In the genomic region with DNA sequence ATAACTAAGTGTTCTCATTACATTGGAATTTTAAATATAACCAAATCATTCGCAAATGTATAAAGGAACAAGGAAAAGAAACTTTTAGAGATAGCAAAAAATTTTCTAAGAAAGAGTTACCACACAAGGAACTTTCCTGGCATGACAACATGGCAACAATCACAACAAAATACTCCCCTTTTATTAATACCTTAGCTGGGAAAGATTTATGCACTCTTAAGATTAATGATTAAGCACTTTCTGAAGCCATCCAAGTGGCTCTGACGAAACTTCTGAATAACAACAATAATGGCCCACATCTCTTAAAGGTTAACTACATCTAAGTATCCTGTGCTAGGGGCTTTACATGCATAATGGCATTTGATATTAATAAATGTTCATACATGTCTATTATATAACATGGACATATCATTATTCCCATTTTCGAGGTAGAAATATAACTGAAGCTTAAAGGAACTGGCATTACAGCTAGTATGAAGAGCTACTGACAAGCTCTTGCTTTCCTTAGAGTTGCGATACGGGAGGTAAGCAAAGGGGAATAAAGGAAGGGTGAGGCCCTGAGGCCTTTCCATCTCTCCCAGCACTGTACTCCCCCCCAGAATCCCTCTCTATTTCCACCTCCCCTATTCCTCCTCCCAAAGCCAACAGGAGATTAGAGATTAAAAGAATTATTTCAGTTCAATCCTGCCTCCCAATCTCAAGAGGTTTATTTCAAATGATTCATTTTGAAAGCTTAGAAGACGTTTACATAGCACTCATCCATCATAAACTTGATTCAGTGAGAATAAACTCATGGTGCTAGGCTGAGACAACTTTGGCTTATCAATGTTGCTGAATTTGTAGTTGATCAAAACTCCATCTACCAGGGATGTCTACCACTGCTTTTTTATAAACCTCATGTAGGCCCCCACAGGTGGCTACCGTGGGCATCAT, we compare ENCODE assay signal across 21 cellular contexts. TPM values are rescaled to one million over a fixed set of nuclear protein-coding genes. Genes with fewer than 3 reads are reported as not detected.
DNase-seq lines count a peak whose midpoint lies in the region; ATAC-seq and TF ChIP-seq lines count a peak whose summit lies in the region.
"Had no signal": no experiment of that assay in that cellular context is flagged by ENCODE, and none has a peak within 500 bp of the region (broad histone marks: within the 10 kb centered on the region; RNA-seq: fewer than 3 reads in every experiment).

No MANE protein-coding gene starts in this region.

- H3K4me1 ChIP-seq in H9 (ENCODE audit: insufficient read depth, low read length) (peaks cover 2% of the 10 kb centered on the region; the same call in 1 of the 2 replicates), mammary epithelial cell (ENCODE audit: insufficient read depth, low read length) (no peaks in the 10 kb centered on the region)
- H3K4me1 ChIP-seq: SJCRH30 had no signal

- H3K79me2 ChIP-seq in H9 (ENCODE audit: insufficient read depth, low read length) (peaks cover 33% of the 10 kb centered on the region), mammary epithelial cell (ENCODE audit: insufficient read depth, low read length) (peaks cover 90% of the 10 kb centered on the region)

- BruUV-seq in mammary epithelial cell (replicated peaks; lab: Mats Ljungman, UMichigan), result no TSS peak

- no peak overlapping the region for H2BK15ac ChIP-seq in H9 (ENCODE audit: low read depth, low read length)

- no peak overlapping the region for H4K5ac ChIP-seq in H9 (ENCODE audit: insufficient read length, low read depth, low read length)

- H3K18ac ChIP-seq in H9 (ENCODE audit: insufficient read length, low read depth, low read length), result no peak overlapping the region

- H3K56ac ChIP-seq in H9 (ENCODE audit: insufficient read length, low read depth, low read length), result no peak overlapping the region

- no peaks in the 10 kb centered on the region for H3K23me2 ChIP-seq in H9 (ENCODE audit: insufficient read length, low read depth, low read length, poor library complexity, severe bottlenecking)

- H3K4ac ChIP-seq in H9 (ENCODE audit: low read depth, low read length), result no peak overlapping the region

- H2BK20ac ChIP-seq in H9 (ENCODE audit: low read depth, low read length, poor library complexity, severe bottlenecking), result no peak overlapping the region

- WGBS in H9 (ENCODE audit: extremely low coverage, insufficient read length, low lambda C conversion rate), result no CpG with 5 or more reads among the region's 7 CpGs
- 98% methylated on average over 7 of the region's 7 CpGs for WGBS in mammary epithelial cell (ENCODE audit: low coverage, missing lambda C conversion rate)

- no peak overlapping the region for H2AK5ac ChIP-seq in H9 (ENCODE audit: insufficient read length, low read length)

- ATAC-seq in GM21528 (IDR thresholded peaks at IDR 0.05; ENCODE audit: low FRiP score, unreplicated experiment) (no peak), GM19395 (IDR thresholded peaks at IDR 0.05; ENCODE audit: unreplicated experiment) (no peak)

- dilution Hi-C loops in mammary epithelial cell (cut with HindIII; ENCODE audit: low sequenced_read_pairs), result no loop called here

- H4K20me1 ChIP-seq in H9 (ENCODE audit: control insufficient read depth, insufficient read depth, insufficient read length), result no peaks in the 10 kb centered on the region
- H4K20me1 ChIP-seq in mammary epithelial cell (ENCODE audit: insufficient read depth, low read length), result no peaks in the 10 kb centered on the region

- no peak overlapping the region for H3K14ac ChIP-seq in H9 (ENCODE audit: insufficient read depth, low read length)

- H4K8ac ChIP-seq in H9 (replicated peaks; ENCODE audit: insufficient read length, low read depth, low read length), result no peak overlapping the region

- no peak overlapping the region for H3K4me3 Mint-ChIP-seq in H9
- peak overlapping the region in 1 of 5 experiments; percentile 16 for H3K4me3 Mint-ChIP-seq in brain
- H3K4me3 Mint-ChIP-seq: activated naive CD8-positive, alpha-beta T cell treated with anti-CD3 and anti-CD28 coated beads, Interleukin-2, amount 10 ng/mL, durations not matched to agents 7 days and 5 days; B cell had no signal

- no peaks in the 10 kb centered on the region for H3K27me3 Mint-ChIP-seq in H9 (ENCODE audit: low read depth)
- no peaks in the 10 kb centered on the region for H3K27me3 Mint-ChIP-seq in brain
- H3K27me3 Mint-ChIP-seq: activated naive CD8-positive, alpha-beta T cell treated with anti-CD3 and anti-CD28 coated beads, Interleukin-2, amount 10 ng/mL, durations not matched to agents 7 days and 5 days; B cell had no signal

- H3K79me1 ChIP-seq in H9 (ENCODE audit: insufficient read depth, low read depth, low read length, poor library complexity, severe bottlenecking), result no peaks in the 10 kb centered on the region

- H3K27ac ChIP-seq in H9 (ENCODE audit: insufficient read length, low read depth, low read length) (no peak overlapping the region), mammary epithelial cell (ENCODE audit: insufficient read depth, low read depth, low read length) (no peak overlapping the region)
- H3K27ac ChIP-seq: cardiac muscle cell, prostate gland, SJCRH30 had no signal

- H2BK120ac ChIP-seq in H9 (ENCODE audit: low read depth, low read length, poor library complexity, severe bottlenecking), result no peak overlapping the region

- CTCF ChIA-PET in mammary epithelial cell (lab: Charles Lee; ENCODE audit: low non-redundant PET), result no interaction called here

- DNase-seq in H9 (no peak), kidney glomerular epithelial cell (lab: John Stamatoyannopoulos, UW) (peak; percentile 90), renal cortical epithelial cell (ENCODE audit: low read depth) (peak; percentile 97), NCI-H345 treated with DMSO at 0.1 percent for 48 hours (lab: John Stamatoyannopoulos, UW; ENCODE audit: unreplicated experiment) (no peak), mammary epithelial cell (no peak)
- DNase-seq: activated CD4-positive, alpha-beta T cell treated with anti-CD3 and anti-CD28 coated beads, Interleukin-2, amount 50 U/mL, for 1 hour; activated naive CD8-positive, alpha-beta T cell treated with anti-CD3 and anti-CD28 coated beads, Interleukin-2, amount 10 ng/mL, durations not matched to agents 7 days and 5 days; activated T-cell treated with anti-CD3 and anti-CD28 coated beads, Interleukin-2, amount 50 U/mL, for 1 hour; effector memory CD4-positive, alpha-beta T cell; NCI-H1417 treated with DMSO at 0.1 percent for 48 hours; NCI-H446 treated with DMSO at 0.1 percent for 48 hours; SJCRH30; stimulated activated CD4-positive, alpha-beta T cell treated with anti-CD3 and anti-CD28 coated beads, Interleukin-12 subunit alpha, Interleukin-12 subunit beta, amount 100 ng/mL, for 4 hours; stimulated activated naive CD4-positive, alpha-beta T cell treated with Interleukin-2 at 50 U/mL for 16 hours; T-helper 9 cell had no signal

- H3K36me3 ChIP-seq in mammary epithelial cell (ENCODE audit: insufficient read depth, low read length), result no peaks in the 10 kb centered on the region
- H3K36me3 ChIP-seq: cardiac muscle cell, prostate gland, SJCRH30 had no signal

- H2BK12ac ChIP-seq in H9 (ENCODE audit: insufficient read length, low read depth, low read length), result no peak overlapping the region

- H2BK5ac ChIP-seq in H9 (ENCODE audit: insufficient read length, low read length), result no peak overlapping the region

- H3K9me3 Mint-ChIP-seq in H9 (no peaks in the 10 kb centered on the region), brain (peaks cover 0 to 4% (median 0%) of the 10 kb centered on the region in 5 experiments)
- H3K9me3 Mint-ChIP-seq: activated naive CD8-positive, alpha-beta T cell treated with anti-CD3 and anti-CD28 coated beads, Interleukin-2, amount 10 ng/mL, durations not matched to agents 7 days and 5 days had no signal

- peaks cover 33 to 46% of the 10 kb centered on the region in 2 experiments for H3K4me1 Mint-ChIP-seq in H9
- H3K4me1 Mint-ChIP-seq in brain, result peaks cover 52% of the 10 kb centered on the region

- H3K27ac Mint-ChIP-seq in H9, result peak overlapping the region; percentile 12 to 65 (median 22); a peak in 3 of 7 replicates
- H3K27ac Mint-ChIP-seq in brain, result peak overlapping the region in 4 of 5 experiments; percentile 33 to 72 (median 58)
- H3K27ac Mint-ChIP-seq: activated naive CD8-positive, alpha-beta T cell treated with anti-CD3 and anti-CD28 coated beads, Interleukin-2, amount 10 ng/mL, durations not matched to agents 7 days and 5 days; B cell had no signal

- H3K9ac ChIP-seq in H9 (ENCODE audit: extremely low read depth, insufficient read length, low read length) (no peak overlapping the region), mammary epithelial cell (ENCODE audit: insufficient read depth, low read length) (no peak overlapping the region)

- H3K27me3 ChIP-seq in H9 (ENCODE audit: insufficient read depth, low read length), result no peaks in the 10 kb centered on the region
- no peaks in the 10 kb centered on the region for H3K27me3 ChIP-seq in mammary epithelial cell (ENCODE audit: insufficient read depth, low read length)
- H3K27me3 ChIP-seq: cardiac muscle cell, SJCRH30 had no signal

- H3K4me2 ChIP-seq in H9 (ENCODE audit: insufficient read depth, insufficient read length, low read length), result no peak overlapping the region
- H3K4me2 ChIP-seq in mammary epithelial cell (ENCODE audit: insufficient read depth, low read depth, low read length), result no peak overlapping the region

- H3K23ac ChIP-seq in H9 (ENCODE audit: insufficient read length, low read depth, low read length), result no peak overlapping the region

- intact Hi-C loops in mammary epithelial cell (cut with micrococcal nuclease), result no loop called here

- H3K4me3 ChIP-seq in mammary epithelial cell (replicated peaks in 1 of 3; ENCODE audit: insufficient read depth in 1 of 3, low read depth in 2 of 3, low read length in 3 of 3), result no peak overlapping the region
- H3K4me3 ChIP-seq: cardiac muscle cell, prostate gland, SJCRH30 had no signal

- no peak overlapping the region for H2AFZ ChIP-seq in H9 (ENCODE audit: low read length)
- H2AFZ ChIP-seq in mammary epithelial cell (ENCODE audit: low read depth, low read length), result no peak overlapping the region

- in situ Hi-C loops in mammary epithelial cell (cut with MboI; ENCODE audit: low sequenced_read_pairs in 2 of 2), result no loop called here

- no peak overlapping the region for H3T11ph ChIP-seq in H9 (ENCODE audit: low read length)

- TF ChIP-seq CTCF in H9 (conservative IDR thresholded peaks at IDR 0.05) (no peak), brain (conservative IDR thresholded peaks at IDR 0.05) (no peak), mammary epithelial cell (conservative IDR thresholded peaks at IDR 0.05 in 1 of 2, IDR thresholded peaks at IDR 0.05 in 1 of 2; ENCODE audit: extremely low read depth in 1 of 2, insufficient read depth in 1 of 2, low read depth in 1 of 2, low read length in 2 of 2) (no peak)

- H3K36me3 Mint-ChIP-seq in H9 (ENCODE audit: insufficient read depth in 1 of 3, low read depth in 3 of 3) (peaks cover 0 to 6% (median 2%) of the 10 kb centered on the region in 3 experiments; a peak in 4 of 7 replicates), brain (peaks cover 42% of the 10 kb centered on the region)

- no peak overlapping the region for H4K91ac ChIP-seq in H9 (ENCODE audit: insufficient read length, low read depth, low read length)

- H3K9me3 ChIP-seq in H9 (ENCODE audit: control insufficient read depth, low read depth, low read length) (no peaks in the 10 kb centered on the region), mammary epithelial cell (replicated peaks; ENCODE audit: insufficient read depth, low read length) (no peaks in the 10 kb centered on the region)
- H3K9me3 ChIP-seq: prostate gland, SJCRH30 had no signal

RNA-seq across cellular contexts. Expression of gene MTMR12, which starts 9.7 kb away (rescaled TPM):
- 39.3 and 39.4 TPM in 2 replicates for total RNA-seq in H9 (2021)
- polyA plus RNA-seq in brain (ENCODE audit: insufficient read depth, low read depth, low replicate concordance), result 7.0 TPM
- total RNA-seq in renal cortical epithelial cell, result 27.3 and 61.3 TPM in 2 replicates
- 10 to 100 TPM; 21.0 to 37.5 TPM for total RNA-seq in mammary epithelial cell
- 13.3 TPM for polyA plus RNA-seq in mammary epithelial cell
- 30.5 TPM for polyA minus RNA-seq in mammary epithelial cell

Comparison
In these comparisons a context has a peak if more than half of its experiments do, and no peak if none do; other contexts are left out.
1. DNase-seq: peak in kidney glomerular epithelial cell (single experiment) and renal cortical epithelial cell (single experiment); none in H9 (single experiment), NCI-H345 treated with DMSO at 0.1 percent for 48 hours (single experiment) and mammary epithelial cell (single experiment).